Comparison of ENCODE assay signal across 8 cellular contexts in the genomic region with DNA sequence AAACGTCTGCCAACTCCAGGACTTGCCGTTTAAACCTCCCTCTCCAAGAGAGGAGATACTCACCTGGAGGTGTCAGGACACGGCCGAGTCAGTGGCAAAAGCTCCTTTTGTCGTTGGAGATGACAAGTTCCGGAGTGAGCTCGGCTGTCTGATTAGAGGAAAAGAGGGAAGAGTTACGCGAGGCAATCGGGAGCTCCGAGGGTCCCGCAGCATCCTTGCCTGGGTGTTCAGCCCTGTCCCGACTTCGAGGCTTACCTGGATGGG. TPM values are rescaled to one million over a fixed set of nuclear protein-coding genes. Genes with fewer than 3 reads are reported as not detected.
DNase-seq lines count a peak whose midpoint lies in the region; ATAC-seq and TF ChIP-seq lines count a peak whose summit lies in the region.

No MANE protein-coding gene starts in this region.

- H3K9me3 Mint-ChIP-seq in stimulated activated naive CD8-positive, alpha-beta T cell treated with anti-CD3 and anti-CD28 coated beads, Interleukin-15, Interleukin-2, amounts not matched to agents 100 ng/mL and 50 ng/mL, for 24 hours, result no peaks in the 10 kb centered on the region
- H3K9me3 Mint-ChIP-seq in mesothelial cell of epicardium, result no peaks in the 10 kb centered on the region

- peak overlapping the region; percentile 85 for H3K4me3 Mint-ChIP-seq in stimulated activated naive CD8-positive, alpha-beta T cell treated with anti-CD3 and anti-CD28 coated beads, Interleukin-15, Interleukin-2, amounts not matched to agents 100 ng/mL and 50 ng/mL, for 24 hours
- peak overlapping the region; percentile 88 for H3K4me3 Mint-ChIP-seq in mesothelial cell of epicardium

- ATAC-seq in stimulated activated naive CD8-positive, alpha-beta T cell treated with anti-CD3 and anti-CD28 coated beads, Interleukin-15, Interleukin-2, amounts not matched to agents 100 U/mL and 50 U/mL, for 24 hours, result no peak
- ATAC-seq in body of pancreas (no peak), HG03097 (IDR thresholded peaks at IDR 0.05; ENCODE audit: low FRiP score, unreplicated experiment) (no peak), GM19035 (IDR thresholded peaks at IDR 0.05; ENCODE audit: unreplicated experiment) (no peak), HG03354 (IDR thresholded peaks at IDR 0.05; ENCODE audit: poor library complexity, severe bottlenecking, unreplicated experiment) (no peak), GM18502 (IDR thresholded peaks at IDR 0.05; ENCODE audit: poor library complexity, unreplicated experiment) (no peak)

- H3K27ac Mint-ChIP-seq in stimulated activated naive CD8-positive, alpha-beta T cell treated with anti-CD3 and anti-CD28 coated beads, Interleukin-15, Interleukin-2, amounts not matched to agents 100 ng/mL and 50 ng/mL, for 24 hours, result peak overlapping the region; percentile 89
- peak overlapping the region; percentile 100 for H3K27ac Mint-ChIP-seq in mesothelial cell of epicardium

- H3K4me1 ChIP-seq in body of pancreas, result peaks cover 86% of the 10 kb centered on the region

- TF ChIP-seq POLR2A in body of pancreas (IDR thresholded peaks at IDR 0.05), result no peak

- no peaks in the 10 kb centered on the region for H3K9me3 ChIP-seq in body of pancreas

- peaks cover 83% of the 10 kb centered on the region for H3K4me1 Mint-ChIP-seq in stimulated activated naive CD8-positive, alpha-beta T cell treated with anti-CD3 and anti-CD28 coated beads, Interleukin-15, Interleukin-2, amounts not matched to agents 100 ng/mL and 50 ng/mL, for 24 hours (ENCODE audit: low read depth)
- H3K4me1 Mint-ChIP-seq in mesothelial cell of epicardium, result peaks cover 75% of the 10 kb centered on the region

- no peaks in the 10 kb centered on the region for H3K27me3 ChIP-seq in body of pancreas

- WGBS in body of pancreas, 2 donors, result 1 to 8% methylated on average over 14 of the region's 14 CpGs

- intact Hi-C loops in body of pancreas (cut with DNase I), result no loop called here

- peaks cover 12% of the 10 kb centered on the region for H3K27me3 Mint-ChIP-seq in stimulated activated naive CD8-positive, alpha-beta T cell treated with anti-CD3 and anti-CD28 coated beads, Interleukin-15, Interleukin-2, amounts not matched to agents 100 ng/mL and 50 ng/mL, for 24 hours
- H3K27me3 Mint-ChIP-seq in mesothelial cell of epicardium (ENCODE audit: low read depth), result no peaks in the 10 kb centered on the region

- DNase-seq in stimulated activated naive CD8-positive, alpha-beta T cell treated with anti-CD3 and anti-CD28 coated beads, Interleukin-15, Interleukin-2, amounts not matched to agents 100 U/mL and 50 U/mL, for 24 hours, result no peak
- DNase-seq in body of pancreas (no peak), mesothelial cell of epicardium (ENCODE audit: low spot score in 2 of 2, unreplicated experiment in 2 of 2) (no peak)

- peaks cover 20% of the 10 kb centered on the region for H3K36me3 Mint-ChIP-seq in stimulated activated naive CD8-positive, alpha-beta T cell treated with anti-CD3 and anti-CD28 coated beads, Interleukin-15, Interleukin-2, amounts not matched to agents 100 ng/mL and 50 ng/mL, for 24 hours (ENCODE audit: low read depth)
- H3K36me3 Mint-ChIP-seq in mesothelial cell of epicardium, result peaks cover 9% of the 10 kb centered on the region

- H3K27ac ChIP-seq in body of pancreas, result peak overlapping the region; percentile 90 to 94 (median 92)

- no peaks in the 10 kb centered on the region for H3K36me3 ChIP-seq in body of pancreas (replicated peaks in 1 of 2; ENCODE audit: insufficient read depth in 1 of 2, low read depth in 2 of 2)

- TF ChIP-seq CTCF in body of pancreas (IDR thresholded peaks at IDR 0.05), result no peak
- TF ChIP-seq CTCF in mesothelial cell of epicardium (IDR thresholded peaks at IDR 0.05; ENCODE audit: unreplicated experiment), result no peak

- peak overlapping the region; percentile 59 to 66 for H3K4me3 ChIP-seq in body of pancreas

RNA-seq across cellular contexts. Expression of a gene that starts 0.5 kb away (rescaled TPM):
- total RNA-seq in body of pancreas, result 100 to 1,000 TPM in 1 of 2 donors, 10 to 100 TPM in 1; 65.9 to 118 TPM
- total RNA-seq in mesothelial cell of epicardium, result 456 to 487 TPM (median 468 TPM) in 3 replicates

RNA-seq across cellular contexts. Expression of a gene that starts 27.8 kb away (rescaled TPM):
- total RNA-seq in body of pancreas (under 1 TPM in 1 of 2 donors, not detected in 1; under 0.01 TPM), mesothelial cell of epicardium (4.2 to 5.7 TPM (median 4.8 TPM) in 3 replicates)
